Comparison of ENCODE assay signal across 1 cellular context in genomic region chr13:21014139-21014665, GRCh38.
TF ChIP-seq lines count a peak whose summit lies in the region.

No MANE protein-coding gene starts in this region.

TF ChIP-seq in HepG2, 621 proteins besides CTCF, POLR2A, EP300 and RAD21 (continued from another document):
- TF ChIP-seq ATF6 (CRISPR knock-in tag; conservative IDR thresholded peaks at IDR 0.05) = 0 out of 2 replicates have a peak, but pooled peaks have one; percentile 29
- TF ChIP-seq KAT8 (CRISPR knock-in tag; IDR thresholded peaks at IDR 0.05) = no peak
TF ChIP-seq in HepG2: peak in this region for 15.
